Comparison of ENCODE assay signal across 1 cellular context in the genomic region with DNA sequence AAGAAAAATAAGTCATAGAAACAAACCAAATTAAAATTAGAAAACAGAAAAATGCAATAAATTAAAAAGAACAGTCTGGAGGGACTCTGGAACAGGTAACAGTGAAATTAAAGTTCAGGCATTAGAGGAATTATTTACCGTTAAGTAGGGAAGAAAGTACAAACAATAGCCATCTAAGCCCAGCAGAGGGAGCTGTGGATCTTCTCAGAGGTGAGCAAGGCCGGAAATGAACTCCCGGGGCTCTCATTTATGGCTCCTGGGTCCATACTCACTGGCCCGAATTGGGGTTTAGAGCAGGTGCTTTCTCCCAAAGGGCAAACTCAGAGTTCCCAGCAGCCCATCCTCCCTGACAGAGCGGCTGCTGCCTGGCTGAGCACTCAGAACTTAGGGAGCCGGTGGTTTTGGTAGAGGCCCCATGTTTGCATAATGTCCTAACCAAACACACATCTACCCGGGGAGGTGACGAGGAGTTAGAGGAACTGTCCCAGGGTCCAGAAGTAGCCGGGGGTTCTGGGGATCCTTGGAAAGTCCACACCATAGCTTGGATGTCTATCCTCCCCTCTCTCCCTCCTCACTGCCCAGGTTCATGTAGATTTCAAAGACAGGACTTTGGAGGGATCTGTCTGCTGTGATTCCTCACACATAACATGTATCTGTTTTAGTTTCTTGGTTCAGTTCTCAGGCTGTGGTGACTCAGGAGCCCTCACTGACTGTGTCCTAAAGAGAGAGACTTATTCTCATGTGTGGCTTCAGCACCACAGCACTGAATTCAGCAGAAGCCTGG.
A peak's percentile ranks its signal among the peaks of the same experiment; 100 is the strongest.
TF ChIP-seq lines count a peak whose summit lies in the region.

No MANE protein-coding gene starts in this region.

TF ChIP-seq in K562, 482 proteins besides CTCF, POLR2A, EP300 and RAD21 (continued from another document and continues in another):
- TF ChIP-seq ZBTB49 (CRISPR knock-in tag; IDR thresholded peaks at IDR 0.05; ENCODE audit: borderline replicate concordance) (0 out of 2 replicates have a peak, but pooled peaks have one; percentile 18), ZC3H11A (IDR thresholded peaks at IDR 0.05; ENCODE audit: low read depth, low read length) (no peak; the same call in 1 of the 2 replicates), ZBTB33 (CRISPR knock-in tag; IDR thresholded peaks at IDR 0.05) (no peak), TFAP4 (CRISPR knock-in tag; IDR thresholded peaks at IDR 0.05; ENCODE audit: borderline replicate concordance) (no peak), MXI1 (IDR thresholded peaks at IDR 0.05; ENCODE audit: low read depth, low read length) (0 out of 2 replicates have a peak, but pooled peaks have one; percentile 27), NRF1 (conservative IDR thresholded peaks at IDR 0.05 in 1 of 2, IDR thresholded peaks at IDR 0.05 in 1 of 2) (no peak), ESRRB (CRISPR knock-in tag; IDR thresholded peaks at IDR 0.05; ENCODE audit: borderline replicate concordance) (peak; percentile 66; the same call in 1 of the 2 replicates), EHMT2 (IDR thresholded peaks at IDR 0.05) (no peak), ELK3 (CRISPR knock-in tag; IDR thresholded peaks at IDR 0.05) (no peak), EGR1 (conservative IDR thresholded peaks at IDR 0.05) (no peak), ZNF431 (CRISPR knock-in tag; IDR thresholded peaks at IDR 0.05) (0 out of 2 replicates have a peak, but pooled peaks have one; percentile 33), OTX1 (CRISPR knock-in tag; IDR thresholded peaks at IDR 0.05) (no peak), KDM5B (IDR thresholded peaks at IDR 0.05; ENCODE audit: insufficient replicate concordance, low read depth, low read length) (no peak), NR4A1 (CRISPR knock-in tag; IDR thresholded peaks at IDR 0.05) (no peak), NR4A1 (tag; IDR thresholded peaks at IDR 0.05) (no peak), ZFP91 (CRISPR knock-in tag; IDR thresholded peaks at IDR 0.05) (0 out of 2 replicates have a peak, but pooled peaks have one; percentile 36), TGIF2 (CRISPR knock-in tag; IDR thresholded peaks at IDR 0.05) (no peak), PREB (CRISPR knock-in tag; IDR thresholded peaks at IDR 0.05) (no peak), HNRNPL (IDR thresholded peaks at IDR 0.05; ENCODE audit: low read depth, low read length) (no peak), ZNF696 (CRISPR knock-in tag; conservative IDR thresholded peaks at IDR 0.05) (no peak), TAF7 (tag; IDR thresholded peaks at IDR 0.05) (peak; percentile 8; the same call in 1 of the 2 replicates), ZNF449 (CRISPR knock-in tag; IDR thresholded peaks at IDR 0.05) (no peak)
- TF ChIP-seq, protein P1, sequence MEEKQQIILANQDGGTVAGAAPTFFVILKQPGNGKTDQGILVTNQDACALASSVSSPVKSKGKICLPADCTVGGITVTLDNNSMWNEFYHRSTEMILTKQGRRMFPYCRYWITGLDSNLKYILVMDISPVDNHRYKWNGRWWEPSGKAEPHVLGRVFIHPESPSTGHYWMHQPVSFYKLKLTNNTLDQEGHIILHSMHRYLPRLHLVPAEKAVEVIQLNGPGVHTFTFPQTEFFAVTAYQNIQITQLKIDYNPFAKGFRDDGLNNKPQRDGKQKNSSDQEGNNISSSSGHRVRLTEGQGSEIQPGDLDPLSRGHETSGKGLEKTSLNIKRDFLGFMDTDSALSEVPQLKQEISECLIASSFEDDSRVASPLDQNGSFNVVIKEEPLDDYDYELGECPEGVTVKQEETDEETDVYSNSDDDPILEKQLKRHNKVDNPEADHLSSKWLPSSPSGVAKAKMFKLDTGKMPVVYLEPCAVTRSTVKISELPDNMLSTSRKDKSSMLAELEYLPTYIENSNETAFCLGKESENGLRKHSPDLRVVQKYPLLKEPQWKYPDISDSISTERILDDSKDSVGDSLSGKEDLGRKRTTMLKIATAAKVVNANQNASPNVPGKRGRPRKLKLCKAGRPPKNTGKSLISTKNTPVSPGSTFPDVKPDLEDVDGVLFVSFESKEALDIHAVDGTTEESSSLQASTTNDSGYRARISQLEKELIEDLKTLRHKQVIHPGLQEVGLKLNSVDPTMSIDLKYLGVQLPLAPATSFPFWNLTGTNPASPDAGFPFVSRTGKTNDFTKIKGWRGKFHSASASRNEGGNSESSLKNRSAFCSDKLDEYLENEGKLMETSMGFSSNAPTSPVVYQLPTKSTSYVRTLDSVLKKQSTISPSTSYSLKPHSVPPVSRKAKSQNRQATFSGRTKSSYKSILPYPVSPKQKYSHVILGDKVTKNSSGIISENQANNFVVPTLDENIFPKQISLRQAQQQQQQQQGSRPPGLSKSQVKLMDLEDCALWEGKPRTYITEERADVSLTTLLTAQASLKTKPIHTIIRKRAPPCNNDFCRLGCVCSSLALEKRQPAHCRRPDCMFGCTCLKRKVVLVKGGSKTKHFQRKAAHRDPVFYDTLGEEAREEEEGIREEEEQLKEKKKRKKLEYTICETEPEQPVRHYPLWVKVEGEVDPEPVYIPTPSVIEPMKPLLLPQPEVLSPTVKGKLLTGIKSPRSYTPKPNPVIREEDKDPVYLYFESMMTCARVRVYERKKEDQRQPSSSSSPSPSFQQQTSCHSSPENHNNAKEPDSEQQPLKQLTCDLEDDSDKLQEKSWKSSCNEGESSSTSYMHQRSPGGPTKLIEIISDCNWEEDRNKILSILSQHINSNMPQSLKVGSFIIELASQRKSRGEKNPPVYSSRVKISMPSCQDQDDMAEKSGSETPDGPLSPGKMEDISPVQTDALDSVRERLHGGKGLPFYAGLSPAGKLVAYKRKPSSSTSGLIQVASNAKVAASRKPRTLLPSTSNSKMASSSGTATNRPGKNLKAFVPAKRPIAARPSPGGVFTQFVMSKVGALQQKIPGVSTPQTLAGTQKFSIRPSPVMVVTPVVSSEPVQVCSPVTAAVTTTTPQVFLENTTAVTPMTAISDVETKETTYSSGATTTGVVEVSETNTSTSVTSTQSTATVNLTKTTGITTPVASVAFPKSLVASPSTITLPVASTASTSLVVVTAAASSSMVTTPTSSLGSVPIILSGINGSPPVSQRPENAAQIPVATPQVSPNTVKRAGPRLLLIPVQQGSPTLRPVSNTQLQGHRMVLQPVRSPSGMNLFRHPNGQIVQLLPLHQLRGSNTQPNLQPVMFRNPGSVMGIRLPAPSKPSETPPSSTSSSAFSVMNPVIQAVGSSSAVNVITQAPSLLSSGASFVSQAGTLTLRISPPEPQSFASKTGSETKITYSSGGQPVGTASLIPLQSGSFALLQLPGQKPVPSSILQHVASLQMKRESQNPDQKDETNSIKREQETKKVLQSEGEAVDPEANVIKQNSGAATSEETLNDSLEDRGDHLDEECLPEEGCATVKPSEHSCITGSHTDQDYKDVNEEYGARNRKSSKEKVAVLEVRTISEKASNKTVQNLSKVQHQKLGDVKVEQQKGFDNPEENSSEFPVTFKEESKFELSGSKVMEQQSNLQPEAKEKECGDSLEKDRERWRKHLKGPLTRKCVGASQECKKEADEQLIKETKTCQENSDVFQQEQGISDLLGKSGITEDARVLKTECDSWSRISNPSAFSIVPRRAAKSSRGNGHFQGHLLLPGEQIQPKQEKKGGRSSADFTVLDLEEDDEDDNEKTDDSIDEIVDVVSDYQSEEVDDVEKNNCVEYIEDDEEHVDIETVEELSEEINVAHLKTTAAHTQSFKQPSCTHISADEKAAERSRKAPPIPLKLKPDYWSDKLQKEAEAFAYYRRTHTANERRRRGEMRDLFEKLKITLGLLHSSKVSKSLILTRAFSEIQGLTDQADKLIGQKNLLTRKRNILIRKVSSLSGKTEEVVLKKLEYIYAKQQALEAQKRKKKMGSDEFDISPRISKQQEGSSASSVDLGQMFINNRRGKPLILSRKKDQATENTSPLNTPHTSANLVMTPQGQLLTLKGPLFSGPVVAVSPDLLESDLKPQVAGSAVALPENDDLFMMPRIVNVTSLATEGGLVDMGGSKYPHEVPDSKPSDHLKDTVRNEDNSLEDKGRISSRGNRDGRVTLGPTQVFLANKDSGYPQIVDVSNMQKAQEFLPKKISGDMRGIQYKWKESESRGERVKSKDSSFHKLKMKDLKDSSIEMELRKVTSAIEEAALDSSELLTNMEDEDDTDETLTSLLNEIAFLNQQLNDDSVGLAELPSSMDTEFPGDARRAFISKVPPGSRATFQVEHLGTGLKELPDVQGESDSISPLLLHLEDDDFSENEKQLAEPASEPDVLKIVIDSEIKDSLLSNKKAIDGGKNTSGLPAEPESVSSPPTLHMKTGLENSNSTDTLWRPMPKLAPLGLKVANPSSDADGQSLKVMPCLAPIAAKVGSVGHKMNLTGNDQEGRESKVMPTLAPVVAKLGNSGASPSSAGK (IDR thresholded peaks at IDR 0.05), result no peak
